Comparison of ENCODE assay signal across 1 cellular context in genomic region chr12:4293299-4293941, GRCh38.
TF ChIP-seq lines count a peak whose summit lies in the region.

No MANE protein-coding gene starts in this region.

TF ChIP-seq in HepG2, 621 proteins besides CTCF, POLR2A, EP300 and RAD21:
- no peak for TF ChIP-seq NFATC3 (CRISPR knock-in tag; IDR thresholded peaks at IDR 0.05)
- no peak for TF ChIP-seq SP1 (IDR thresholded peaks at IDR 0.05)
- TF ChIP-seq SP1 (CRISPR knock-in tag; IDR thresholded peaks at IDR 0.05), result no peak
- no peak for TF ChIP-seq GABPA (IDR thresholded peaks at IDR 0.05; ENCODE audit: low read depth, low read length)
- TF ChIP-seq GABPA (CRISPR knock-in tag; IDR thresholded peaks at IDR 0.05; ENCODE audit: low read depth), result no peak
- TF ChIP-seq ATRX (CRISPR knock-in tag; IDR thresholded peaks at IDR 0.05; ENCODE audit: borderline replicate concordance), result no peak
- TF ChIP-seq ZNF253 (CRISPR knock-in tag; IDR thresholded peaks at IDR 0.05; ENCODE audit: borderline replicate concordance), result no peak
- no peak for TF ChIP-seq SMAD1 (CRISPR knock-in tag; IDR thresholded peaks at IDR 0.05; ENCODE audit: borderline replicate concordance, low read depth)
- TF ChIP-seq, protein P1, sequence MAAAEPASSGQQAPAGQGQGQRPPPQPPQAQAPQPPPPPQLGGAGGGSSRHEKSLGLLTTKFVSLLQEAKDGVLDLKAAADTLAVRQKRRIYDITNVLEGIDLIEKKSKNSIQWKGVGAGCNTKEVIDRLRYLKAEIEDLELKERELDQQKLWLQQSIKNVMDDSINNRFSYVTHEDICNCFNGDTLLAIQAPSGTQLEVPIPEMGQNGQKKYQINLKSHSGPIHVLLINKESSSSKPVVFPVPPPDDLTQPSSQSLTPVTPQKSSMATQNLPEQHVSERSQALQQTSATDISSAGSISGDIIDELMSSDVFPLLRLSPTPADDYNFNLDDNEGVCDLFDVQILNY (CRISPR knock-in tag; conservative IDR thresholded peaks at IDR 0.05), result no peak
- TF ChIP-seq ZNF773 (CRISPR knock-in tag; IDR thresholded peaks at IDR 0.05; ENCODE audit: borderline replicate concordance), result no peak
- TF ChIP-seq U2AF1 (optimal IDR thresholded peaks at IDR 0.05; ENCODE audit: low read depth, low read length), result no peak
- no peak for TF ChIP-seq TBX3 (IDR thresholded peaks at IDR 0.05; ENCODE audit: borderline replicate concordance)
- TF ChIP-seq NPAS2 (CRISPR knock-in tag; IDR thresholded peaks at IDR 0.05; ENCODE audit: borderline replicate concordance), result no peak
- no peak for TF ChIP-seq SPEN (CRISPR knock-in tag; IDR thresholded peaks at IDR 0.05; ENCODE audit: low read depth)
- TF ChIP-seq ZNF724P (CRISPR knock-in tag; IDR thresholded peaks at IDR 0.05; ENCODE audit: borderline replicate concordance), result no peak
- TF ChIP-seq TSC22D2 (CRISPR knock-in tag; IDR thresholded peaks at IDR 0.05; ENCODE audit: borderline replicate concordance), result no peak
- no peak for TF ChIP-seq CHD4 (IDR thresholded peaks at IDR 0.05; ENCODE audit: borderline replicate concordance, low read length)
- no peak for TF ChIP-seq SIN3B (IDR thresholded peaks at IDR 0.05; ENCODE audit: low read length)
- no peak for TF ChIP-seq ZNF225 (CRISPR knock-in tag; IDR thresholded peaks at IDR 0.05)
